In the genomic region with DNA sequence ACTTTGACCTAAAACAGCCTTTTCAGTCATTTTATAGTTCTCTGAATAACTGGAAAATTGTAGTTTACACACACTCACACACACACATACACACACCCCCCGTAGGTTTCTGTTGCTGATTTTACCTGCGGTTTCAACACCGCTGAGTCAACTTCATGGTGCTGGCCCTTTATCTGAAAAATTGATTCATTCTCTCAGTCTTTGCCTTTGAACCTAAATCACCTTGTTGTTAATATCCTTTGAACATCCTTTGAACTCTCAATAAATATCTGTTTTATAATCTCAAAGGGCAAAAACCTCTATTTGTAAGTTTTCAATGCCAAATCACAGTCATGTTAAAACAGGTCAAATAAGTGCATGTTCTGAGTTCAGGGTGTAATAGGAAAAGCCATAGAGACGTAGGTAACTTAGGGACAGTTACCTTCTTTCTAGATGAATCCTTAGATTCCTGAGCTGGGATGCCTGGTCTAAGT, we compare ENCODE assay signal across 1 cellular context.
TF ChIP-seq lines count a peak whose summit lies in the region.

No MANE protein-coding gene starts in this region.

TF ChIP-seq in HepG2, 621 proteins besides CTCF, POLR2A, EP300 and RAD21 (continued from another document and continues in another):
- TF ChIP-seq PAXIP1 (CRISPR knock-in tag; conservative IDR thresholded peaks at IDR 0.05) (peak; percentile 94), REXO4 (CRISPR knock-in tag; IDR thresholded peaks at IDR 0.05; ENCODE audit: borderline replicate concordance) (no peak), ISL2 (CRISPR knock-in tag; IDR thresholded peaks at IDR 0.05) (peak; percentile 87), TCF7L2 (IDR thresholded peaks at IDR 0.05; ENCODE audit: low read depth, low read length) (peak; percentile 95), THAP11 (CRISPR knock-in tag; IDR thresholded peaks at IDR 0.05) (peak; percentile 53; the same call in 1 of the 2 replicates), ZNF124 (CRISPR knock-in tag; IDR thresholded peaks at IDR 0.05) (0 out of 2 replicates have a peak, but pooled peaks have one; percentile 47), ZNF597 (CRISPR knock-in tag; IDR thresholded peaks at IDR 0.05) (no peak), BCL6 (CRISPR knock-in tag; IDR thresholded peaks at IDR 0.05) (peak; percentile 58; the same call in 1 of the 2 replicates), SMARCE1 (IDR thresholded peaks at IDR 0.05; ENCODE audit: borderline replicate concordance) (no peak), ARID5B (CRISPR knock-in tag; IDR thresholded peaks at IDR 0.05) (peak; percentile 92), ZNF24 (IDR thresholded peaks at IDR 0.05) (no peak), GFI1 (CRISPR knock-in tag; IDR thresholded peaks at IDR 0.05; ENCODE audit: borderline replicate concordance) (peak; percentile 99), IRF2 (CRISPR knock-in tag; IDR thresholded peaks at IDR 0.05) (0 out of 2 replicates have a peak, but pooled peaks have one; percentile 42), MAFK (conservative IDR thresholded peaks at IDR 0.05 in 1 of 2, IDR thresholded peaks at IDR 0.05 in 1 of 2; ENCODE audit: low read length in 2 of 2) (peak in 1 of 2 experiments; percentile 2; a peak in 1 of 4 replicates), KDM5A (IDR thresholded peaks at IDR 0.05; ENCODE audit: borderline replicate concordance, low read length) (no peak; the same call in 1 of the 2 replicates), ZNF3 (CRISPR knock-in tag; IDR thresholded peaks at IDR 0.05) (no peak; the same call in 1 of the 2 replicates), MLX (CRISPR knock-in tag; IDR thresholded peaks at IDR 0.05) (0 out of 2 replicates have a peak, but pooled peaks have one; percentile 29), SALL1 (CRISPR knock-in tag; IDR thresholded peaks at IDR 0.05) (peak; percentile 70; the same call in 1 of the 2 replicates), SAP130 (CRISPR knock-in tag; IDR thresholded peaks at IDR 0.05; ENCODE audit: low read depth) (peak; percentile 62), NCOR1 (IDR thresholded peaks at IDR 0.05; ENCODE audit: borderline replicate concordance, low read length) (peak; percentile 95), FOXC1 (CRISPR knock-in tag; IDR thresholded peaks at IDR 0.05; ENCODE audit: borderline replicate concordance) (no peak), TRIM24 (CRISPR knock-in tag; IDR thresholded peaks at IDR 0.05) (no peak), ZBTB43 (CRISPR knock-in tag; conservative IDR thresholded peaks at IDR 0.05) (peak; percentile 72; the same call in 1 of the 2 replicates), FOXJ3 (CRISPR knock-in tag; IDR thresholded peaks at IDR 0.05; ENCODE audit: borderline replicate concordance) (0 out of 2 replicates have a peak, but pooled peaks have one; percentile 46), TBL1XR1 (IDR thresholded peaks at IDR 0.05; ENCODE audit: borderline replicate concordance, low read length, partially characterized antibody) (peak; percentile 59), ZNF543 (CRISPR knock-in tag; IDR thresholded peaks at IDR 0.05) (0 out of 2 replicates have a peak, but pooled peaks have one; percentile 37), HMGXB4 (CRISPR knock-in tag; IDR thresholded peaks at IDR 0.05; ENCODE audit: borderline replicate concordance in 1 of 2, low read depth in 1 of 2) (peak in 1 of 2 experiments; percentile 21; a peak in 1 of 4 replicates), ZNF792 (CRISPR knock-in tag; IDR thresholded peaks at IDR 0.05) (0 out of 2 replicates have a peak, but pooled peaks have one; percentile 44), IRF9 (CRISPR knock-in tag; IDR thresholded peaks at IDR 0.05; ENCODE audit: borderline replicate concordance) (no peak), NR2F1 (CRISPR knock-in tag; IDR thresholded peaks at IDR 0.05) (peak in 1 of 2 experiments; percentile 81; a peak in 2 of 4 replicates), NFIC (IDR thresholded peaks at IDR 0.05; ENCODE audit: low read length) (peak; percentile 95), JARID2 (CRISPR knock-in tag; IDR thresholded peaks at IDR 0.05; ENCODE audit: insufficient replicate concordance) (no peak)
- TF ChIP-seq, protein P1, sequence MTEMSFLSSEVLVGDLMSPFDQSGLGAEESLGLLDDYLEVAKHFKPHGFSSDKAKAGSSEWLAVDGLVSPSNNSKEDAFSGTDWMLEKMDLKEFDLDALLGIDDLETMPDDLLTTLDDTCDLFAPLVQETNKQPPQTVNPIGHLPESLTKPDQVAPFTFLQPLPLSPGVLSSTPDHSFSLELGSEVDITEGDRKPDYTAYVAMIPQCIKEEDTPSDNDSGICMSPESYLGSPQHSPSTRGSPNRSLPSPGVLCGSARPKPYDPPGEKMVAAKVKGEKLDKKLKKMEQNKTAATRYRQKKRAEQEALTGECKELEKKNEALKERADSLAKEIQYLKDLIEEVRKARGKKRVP (CRISPR knock-in tag; IDR thresholded peaks at IDR 0.05), result peak in 1 of 2 experiments; percentile 30; a peak in 2 of 4 replicates
- TF ChIP-seq, protein P2, sequence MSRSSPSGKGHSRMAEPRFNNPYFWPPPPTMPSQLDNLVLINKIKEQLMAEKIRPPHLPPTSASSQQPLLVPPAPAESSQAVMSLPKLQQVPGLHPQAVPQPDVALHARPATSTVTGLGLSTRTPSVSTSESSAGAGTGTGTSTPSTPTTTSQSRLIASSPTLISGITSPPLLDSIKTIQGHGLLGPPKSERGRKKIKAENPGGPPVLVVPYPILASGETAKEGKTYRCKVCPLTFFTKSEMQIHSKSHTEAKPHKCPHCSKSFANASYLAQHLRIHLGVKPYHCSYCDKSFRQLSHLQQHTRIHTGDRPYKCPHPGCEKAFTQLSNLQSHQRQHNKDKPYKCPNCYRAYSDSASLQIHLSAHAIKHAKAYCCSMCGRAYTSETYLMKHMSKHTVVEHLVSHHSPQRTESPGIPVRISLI (CRISPR knock-in tag; IDR thresholded peaks at IDR 0.05; ENCODE audit: borderline replicate concordance), result peak; percentile 20; the same call in 1 of the 2 replicates
- TF ChIP-seq, protein P3, sequence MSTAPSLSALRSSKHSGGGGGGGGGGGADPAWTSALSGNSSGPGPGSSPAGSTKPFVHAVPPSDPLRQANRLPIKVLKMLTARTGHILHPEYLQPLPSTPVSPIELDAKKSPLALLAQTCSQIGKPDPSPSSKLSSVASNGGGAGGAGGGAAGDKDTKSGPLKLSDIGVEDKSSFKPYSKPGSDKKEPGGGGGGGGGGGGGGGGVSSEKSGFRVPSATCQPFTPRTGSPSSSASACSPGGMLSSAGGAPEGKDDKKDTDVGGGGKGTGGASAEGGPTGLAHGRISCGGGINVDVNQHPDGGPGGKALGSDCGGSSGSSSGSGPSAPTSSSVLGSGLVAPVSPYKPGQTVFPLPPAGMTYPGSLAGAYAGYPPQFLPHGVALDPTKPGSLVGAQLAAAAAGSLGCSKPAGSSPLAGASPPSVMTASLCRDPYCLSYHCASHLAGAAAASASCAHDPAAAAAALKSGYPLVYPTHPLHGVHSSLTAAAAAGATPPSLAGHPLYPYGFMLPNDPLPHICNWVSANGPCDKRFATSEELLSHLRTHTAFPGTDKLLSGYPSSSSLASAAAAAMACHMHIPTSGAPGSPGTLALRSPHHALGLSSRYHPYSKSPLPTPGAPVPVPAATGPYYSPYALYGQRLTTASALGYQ (CRISPR knock-in tag; IDR thresholded peaks at IDR 0.05), result peak; percentile 33; the same call in 1 of the 2 replicates
